1 cellular context compared by ENCODE assay signal in the genomic region with DNA sequence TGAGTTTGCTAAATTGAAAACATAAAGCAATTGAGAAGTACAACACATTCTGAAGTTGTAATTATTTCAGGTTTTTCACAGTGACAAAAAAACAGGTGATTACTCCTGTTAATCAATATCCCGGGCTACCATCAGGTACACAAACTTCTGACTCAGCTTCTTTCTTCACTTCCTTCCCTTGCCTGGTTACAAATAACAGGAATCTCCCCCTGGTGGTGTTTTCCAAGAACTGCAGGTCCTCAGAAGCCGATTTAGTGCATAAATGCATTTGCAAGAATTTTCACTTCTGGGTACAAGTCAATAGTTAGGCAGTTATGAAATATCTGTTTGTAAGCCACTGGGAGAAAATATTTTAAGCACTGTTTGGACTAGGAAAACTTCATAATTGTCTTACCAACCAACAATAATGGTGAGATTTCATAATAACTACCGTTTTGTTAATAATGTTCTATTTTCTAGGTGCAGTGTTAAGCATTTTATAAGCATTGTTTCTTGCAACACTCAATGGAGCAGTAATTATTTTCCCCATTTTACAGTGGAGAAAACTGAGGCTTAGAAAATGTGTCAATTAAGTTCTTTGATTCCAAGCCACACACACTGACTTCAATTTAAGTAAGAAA.
TF ChIP-seq lines count a peak whose summit lies in the region.

No MANE protein-coding gene starts in this region.

TF ChIP-seq in K562, 482 proteins besides CTCF, POLR2A, EP300 and RAD21 (continued from another document and continues in another):
- TF ChIP-seq, protein P1, sequence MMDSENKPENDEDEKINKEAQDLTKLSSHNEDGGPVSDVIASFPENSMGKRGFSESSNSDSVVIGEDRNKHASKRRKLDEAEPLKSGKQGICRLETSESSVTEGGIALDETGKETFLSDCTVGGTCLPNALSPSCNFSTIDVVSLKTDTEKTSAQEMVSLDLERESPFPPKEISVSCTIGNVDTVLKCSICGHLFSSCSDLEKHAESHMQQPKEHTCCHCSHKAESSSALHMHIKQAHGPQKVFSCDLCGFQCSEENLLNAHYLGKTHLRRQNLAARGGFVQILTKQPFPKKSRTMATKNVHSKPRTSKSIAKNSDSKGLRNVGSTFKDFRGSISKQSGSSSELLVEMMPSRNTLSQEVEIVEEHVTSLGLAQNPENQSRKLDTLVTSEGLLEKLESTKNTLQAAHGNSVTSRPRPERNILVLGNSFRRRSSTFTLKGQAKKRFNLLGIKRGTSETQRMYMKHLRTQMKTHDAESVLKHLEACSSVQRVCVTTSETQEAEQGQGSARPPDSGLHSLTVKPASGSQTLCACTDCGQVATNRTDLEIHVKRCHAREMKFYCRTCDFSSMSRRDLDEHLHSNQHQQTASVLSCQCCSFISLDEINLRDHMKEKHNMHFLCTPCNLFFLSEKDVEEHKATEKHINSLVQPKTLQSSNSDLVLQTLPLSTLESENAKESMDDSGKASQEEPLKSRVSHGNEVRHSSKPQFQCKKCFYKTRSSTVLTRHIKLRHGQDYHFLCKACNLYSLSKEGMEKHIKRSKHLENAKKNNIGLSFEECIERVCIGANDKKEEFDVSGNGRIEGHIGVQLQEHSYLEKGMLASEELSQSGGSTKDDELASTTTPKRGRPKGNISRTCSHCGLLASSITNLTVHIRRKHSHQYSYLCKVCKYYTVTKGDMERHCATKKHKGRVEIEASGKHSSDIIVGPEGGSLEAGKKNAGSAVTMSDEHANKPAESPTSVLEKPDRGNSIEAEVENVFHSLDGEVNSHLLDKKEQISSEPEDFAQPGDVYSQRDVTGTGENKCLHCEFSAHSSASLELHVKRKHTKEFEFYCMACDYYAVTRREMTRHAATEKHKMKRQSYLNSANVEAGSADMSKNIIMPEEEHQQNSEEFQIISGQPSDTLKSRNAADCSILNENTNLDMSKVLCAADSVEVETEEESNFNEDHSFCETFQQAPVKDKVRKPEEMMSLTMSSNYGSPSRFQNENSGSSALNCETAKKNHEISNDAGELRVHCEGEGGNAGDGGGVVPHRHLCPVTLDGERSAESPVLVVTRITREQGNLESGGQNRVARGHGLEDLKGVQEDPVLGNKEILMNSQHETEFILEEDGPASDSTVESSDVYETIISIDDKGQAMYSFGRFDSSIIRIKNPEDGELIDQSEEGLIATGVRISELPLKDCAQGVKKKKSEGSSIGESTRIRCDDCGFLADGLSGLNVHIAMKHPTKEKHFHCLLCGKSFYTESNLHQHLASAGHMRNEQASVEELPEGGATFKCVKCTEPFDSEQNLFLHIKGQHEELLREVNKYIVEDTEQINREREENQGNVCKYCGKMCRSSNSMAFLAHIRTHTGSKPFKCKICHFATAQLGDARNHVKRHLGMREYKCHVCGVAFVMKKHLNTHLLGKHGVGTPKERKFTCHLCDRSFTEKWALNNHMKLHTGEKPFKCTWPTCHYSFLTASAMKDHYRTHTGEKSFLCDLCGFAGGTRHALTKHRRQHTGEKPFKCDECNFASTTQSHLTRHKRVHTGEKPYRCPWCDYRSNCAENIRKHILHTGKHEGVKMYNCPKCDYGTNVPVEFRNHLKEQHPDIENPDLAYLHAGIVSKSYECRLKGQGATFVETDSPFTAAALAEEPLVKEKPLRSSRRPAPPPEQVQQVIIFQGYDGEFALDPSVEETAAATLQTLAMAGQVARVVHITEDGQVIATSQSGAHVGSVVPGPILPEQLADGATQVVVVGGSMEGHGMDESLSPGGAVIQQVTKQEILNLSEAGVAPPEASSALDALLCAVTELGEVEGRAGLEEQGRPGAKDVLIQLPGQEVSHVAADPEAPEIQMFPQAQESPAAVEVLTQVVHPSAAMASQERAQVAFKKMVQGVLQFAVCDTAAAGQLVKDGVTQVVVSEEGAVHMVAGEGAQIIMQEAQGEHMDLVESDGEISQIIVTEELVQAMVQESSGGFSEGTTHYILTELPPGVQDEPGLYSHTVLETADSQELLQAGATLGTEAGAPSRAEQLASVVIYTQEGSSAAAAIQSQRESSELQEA (IDR thresholded peaks at IDR 0.05; ENCODE audit: low read depth) = no peak
- TF ChIP-seq, protein P2, sequence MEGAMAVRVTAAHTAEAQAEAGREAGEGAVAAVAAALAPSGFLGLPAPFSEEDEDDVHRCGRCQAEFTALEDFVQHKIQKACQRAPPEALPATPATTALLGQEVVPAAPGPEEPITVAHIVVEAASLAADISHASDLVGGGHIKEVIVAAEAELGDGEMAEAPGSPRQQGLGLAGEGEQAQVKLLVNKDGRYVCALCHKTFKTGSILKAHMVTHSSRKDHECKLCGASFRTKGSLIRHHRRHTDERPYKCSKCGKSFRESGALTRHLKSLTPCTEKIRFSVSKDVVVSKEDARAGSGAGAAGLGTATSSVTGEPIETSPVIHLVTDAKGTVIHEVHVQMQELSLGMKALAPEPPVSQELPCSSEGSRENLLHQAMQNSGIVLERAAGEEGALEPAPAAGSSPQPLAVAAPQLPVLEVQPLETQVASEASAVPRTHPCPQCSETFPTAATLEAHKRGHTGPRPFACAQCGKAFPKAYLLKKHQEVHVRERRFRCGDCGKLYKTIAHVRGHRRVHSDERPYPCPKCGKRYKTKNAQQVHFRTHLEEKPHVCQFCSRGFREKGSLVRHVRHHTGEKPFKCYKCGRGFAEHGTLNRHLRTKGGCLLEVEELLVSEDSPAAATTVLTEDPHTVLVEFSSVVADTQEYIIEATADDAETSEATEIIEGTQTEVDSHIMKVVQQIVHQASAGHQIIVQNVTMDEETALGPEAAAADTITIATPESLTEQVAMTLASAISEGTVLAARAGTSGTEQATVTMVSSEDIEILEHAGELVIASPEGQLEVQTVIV (CRISPR knock-in tag; IDR thresholded peaks at IDR 0.05; ENCODE audit: borderline replicate concordance) = no peak
- TF ChIP-seq RNF2 (IDR thresholded peaks at IDR 0.05) (no peak), SMAD4 (CRISPR knock-in tag; conservative IDR thresholded peaks at IDR 0.05) (no peak), TCF3 (CRISPR knock-in tag; IDR thresholded peaks at IDR 0.05) (0 out of 2 replicates have a peak, but pooled peaks have one; percentile 38), MEF2A (IDR thresholded peaks at IDR 0.05; ENCODE audit: control insufficient read depth, low read depth, low read length) (no peak), ZNF253 (CRISPR knock-in tag; conservative IDR thresholded peaks at IDR 0.05) (no peak), GTF2F1 (IDR thresholded peaks at IDR 0.05; ENCODE audit: low read depth, low read length) (no peak), RFX1 (IDR thresholded peaks at IDR 0.05) (peak; percentile 51), CBFA2T3 (IDR thresholded peaks at IDR 0.05) (peak; percentile 45; the same call in 1 of the 2 replicates), ZSCAN29 (IDR thresholded peaks at IDR 0.05) (no peak), TAF9B (IDR thresholded peaks at IDR 0.05; ENCODE audit: partially characterized antibody) (peak; percentile 14), NCOR1 (IDR thresholded peaks at IDR 0.05) (peak; percentile 39), JUND (IDR thresholded peaks at IDR 0.05; ENCODE audit: borderline replicate concordance, low read depth, low read length) (peak; percentile 53; the same call in 1 of the 2 replicates), JUND (tag; IDR thresholded peaks at IDR 0.05; ENCODE audit: borderline replicate concordance, low read depth, low read length) (peak; percentile 68; the same call in 1 of the 3 replicates), NEUROD1 (IDR thresholded peaks at IDR 0.05; ENCODE audit: borderline replicate concordance, low read depth, low read length, partially characterized antibody) (no peak), POLR3G (IDR thresholded peaks at IDR 0.05; ENCODE audit: extremely low read depth, insufficient read length, insufficient replicate concordance) (no peak), BMI1 (IDR thresholded peaks at IDR 0.05; ENCODE audit: low read length) (no peak), GATAD2B (IDR thresholded peaks at IDR 0.05; ENCODE audit: borderline replicate concordance) (0 out of 2 replicates have a peak, but pooled peaks have one; percentile 28), ZNF695 (CRISPR knock-in tag; IDR thresholded peaks at IDR 0.05) (no peak), MECOM (CRISPR knock-in tag; IDR thresholded peaks at IDR 0.05) (no peak), ZNF586 (CRISPR knock-in tag; conservative IDR thresholded peaks at IDR 0.05) (no peak)
- TF ChIP-seq, protein P3, sequence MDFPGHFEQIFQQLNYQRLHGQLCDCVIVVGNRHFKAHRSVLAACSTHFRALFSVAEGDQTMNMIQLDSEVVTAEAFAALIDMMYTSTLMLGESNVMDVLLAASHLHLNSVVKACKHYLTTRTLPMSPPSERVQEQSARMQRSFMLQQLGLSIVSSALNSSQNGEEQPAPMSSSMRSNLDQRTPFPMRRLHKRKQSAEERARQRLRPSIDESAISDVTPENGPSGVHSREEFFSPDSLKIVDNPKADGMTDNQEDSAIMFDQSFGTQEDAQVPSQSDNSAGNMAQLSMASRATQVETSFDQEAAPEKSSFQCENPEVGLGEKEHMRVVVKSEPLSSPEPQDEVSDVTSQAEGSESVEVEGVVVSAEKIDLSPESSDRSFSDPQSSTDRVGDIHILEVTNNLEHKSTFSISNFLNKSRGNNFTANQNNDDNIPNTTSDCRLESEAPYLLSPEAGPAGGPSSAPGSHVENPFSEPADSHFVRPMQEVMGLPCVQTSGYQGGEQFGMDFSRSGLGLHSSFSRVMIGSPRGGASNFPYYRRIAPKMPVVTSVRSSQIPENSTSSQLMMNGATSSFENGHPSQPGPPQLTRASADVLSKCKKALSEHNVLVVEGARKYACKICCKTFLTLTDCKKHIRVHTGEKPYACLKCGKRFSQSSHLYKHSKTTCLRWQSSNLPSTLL (IDR thresholded peaks at IDR 0.05) = no peak
- TF ChIP-seq, protein P4, sequence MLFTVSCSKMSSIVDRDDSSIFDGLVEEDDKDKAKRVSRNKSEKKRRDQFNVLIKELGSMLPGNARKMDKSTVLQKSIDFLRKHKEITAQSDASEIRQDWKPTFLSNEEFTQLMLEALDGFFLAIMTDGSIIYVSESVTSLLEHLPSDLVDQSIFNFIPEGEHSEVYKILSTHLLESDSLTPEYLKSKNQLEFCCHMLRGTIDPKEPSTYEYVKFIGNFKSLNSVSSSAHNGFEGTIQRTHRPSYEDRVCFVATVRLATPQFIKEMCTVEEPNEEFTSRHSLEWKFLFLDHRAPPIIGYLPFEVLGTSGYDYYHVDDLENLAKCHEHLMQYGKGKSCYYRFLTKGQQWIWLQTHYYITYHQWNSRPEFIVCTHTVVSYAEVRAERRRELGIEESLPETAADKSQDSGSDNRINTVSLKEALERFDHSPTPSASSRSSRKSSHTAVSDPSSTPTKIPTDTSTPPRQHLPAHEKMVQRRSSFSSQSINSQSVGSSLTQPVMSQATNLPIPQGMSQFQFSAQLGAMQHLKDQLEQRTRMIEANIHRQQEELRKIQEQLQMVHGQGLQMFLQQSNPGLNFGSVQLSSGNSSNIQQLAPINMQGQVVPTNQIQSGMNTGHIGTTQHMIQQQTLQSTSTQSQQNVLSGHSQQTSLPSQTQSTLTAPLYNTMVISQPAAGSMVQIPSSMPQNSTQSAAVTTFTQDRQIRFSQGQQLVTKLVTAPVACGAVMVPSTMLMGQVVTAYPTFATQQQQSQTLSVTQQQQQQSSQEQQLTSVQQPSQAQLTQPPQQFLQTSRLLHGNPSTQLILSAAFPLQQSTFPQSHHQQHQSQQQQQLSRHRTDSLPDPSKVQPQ (CRISPR knock-in tag; IDR thresholded peaks at IDR 0.05; ENCODE audit: borderline replicate concordance) = no peak
- TF ChIP-seq, protein P5, sequence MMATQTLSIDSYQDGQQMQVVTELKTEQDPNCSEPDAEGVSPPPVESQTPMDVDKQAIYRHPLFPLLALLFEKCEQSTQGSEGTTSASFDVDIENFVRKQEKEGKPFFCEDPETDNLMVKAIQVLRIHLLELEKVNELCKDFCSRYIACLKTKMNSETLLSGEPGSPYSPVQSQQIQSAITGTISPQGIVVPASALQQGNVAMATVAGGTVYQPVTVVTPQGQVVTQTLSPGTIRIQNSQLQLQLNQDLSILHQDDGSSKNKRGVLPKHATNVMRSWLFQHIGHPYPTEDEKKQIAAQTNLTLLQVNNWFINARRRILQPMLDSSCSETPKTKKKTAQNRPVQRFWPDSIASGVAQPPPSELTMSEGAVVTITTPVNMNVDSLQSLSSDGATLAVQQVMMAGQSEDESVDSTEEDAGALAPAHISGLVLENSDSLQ (IDR thresholded peaks at IDR 0.05) = no peak
- TF ChIP-seq, protein P6, sequence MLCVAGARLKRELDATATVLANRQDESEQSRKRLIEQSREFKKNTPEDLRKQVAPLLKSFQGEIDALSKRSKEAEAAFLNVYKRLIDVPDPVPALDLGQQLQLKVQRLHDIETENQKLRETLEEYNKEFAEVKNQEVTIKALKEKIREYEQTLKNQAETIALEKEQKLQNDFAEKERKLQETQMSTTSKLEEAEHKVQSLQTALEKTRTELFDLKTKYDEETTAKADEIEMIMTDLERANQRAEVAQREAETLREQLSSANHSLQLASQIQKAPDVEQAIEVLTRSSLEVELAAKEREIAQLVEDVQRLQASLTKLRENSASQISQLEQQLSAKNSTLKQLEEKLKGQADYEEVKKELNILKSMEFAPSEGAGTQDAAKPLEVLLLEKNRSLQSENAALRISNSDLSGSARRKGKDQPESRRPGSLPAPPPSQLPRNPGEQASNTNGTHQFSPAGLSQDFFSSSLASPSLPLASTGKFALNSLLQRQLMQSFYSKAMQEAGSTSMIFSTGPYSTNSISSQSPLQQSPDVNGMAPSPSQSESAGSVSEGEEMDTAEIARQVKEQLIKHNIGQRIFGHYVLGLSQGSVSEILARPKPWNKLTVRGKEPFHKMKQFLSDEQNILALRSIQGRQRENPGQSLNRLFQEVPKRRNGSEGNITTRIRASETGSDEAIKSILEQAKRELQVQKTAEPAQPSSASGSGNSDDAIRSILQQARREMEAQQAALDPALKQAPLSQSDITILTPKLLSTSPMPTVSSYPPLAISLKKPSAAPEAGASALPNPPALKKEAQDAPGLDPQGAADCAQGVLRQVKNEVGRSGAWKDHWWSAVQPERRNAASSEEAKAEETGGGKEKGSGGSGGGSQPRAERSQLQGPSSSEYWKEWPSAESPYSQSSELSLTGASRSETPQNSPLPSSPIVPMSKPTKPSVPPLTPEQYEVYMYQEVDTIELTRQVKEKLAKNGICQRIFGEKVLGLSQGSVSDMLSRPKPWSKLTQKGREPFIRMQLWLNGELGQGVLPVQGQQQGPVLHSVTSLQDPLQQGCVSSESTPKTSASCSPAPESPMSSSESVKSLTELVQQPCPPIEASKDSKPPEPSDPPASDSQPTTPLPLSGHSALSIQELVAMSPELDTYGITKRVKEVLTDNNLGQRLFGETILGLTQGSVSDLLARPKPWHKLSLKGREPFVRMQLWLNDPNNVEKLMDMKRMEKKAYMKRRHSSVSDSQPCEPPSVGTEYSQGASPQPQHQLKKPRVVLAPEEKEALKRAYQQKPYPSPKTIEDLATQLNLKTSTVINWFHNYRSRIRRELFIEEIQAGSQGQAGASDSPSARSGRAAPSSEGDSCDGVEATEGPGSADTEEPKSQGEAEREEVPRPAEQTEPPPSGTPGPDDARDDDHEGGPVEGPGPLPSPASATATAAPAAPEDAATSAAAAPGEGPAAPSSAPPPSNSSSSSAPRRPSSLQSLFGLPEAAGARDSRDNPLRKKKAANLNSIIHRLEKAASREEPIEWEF (CRISPR knock-in tag; IDR thresholded peaks at IDR 0.05) = peak; percentile 5; the same call in 1 of the 2 replicates
- TF ChIP-seq, protein P7, sequence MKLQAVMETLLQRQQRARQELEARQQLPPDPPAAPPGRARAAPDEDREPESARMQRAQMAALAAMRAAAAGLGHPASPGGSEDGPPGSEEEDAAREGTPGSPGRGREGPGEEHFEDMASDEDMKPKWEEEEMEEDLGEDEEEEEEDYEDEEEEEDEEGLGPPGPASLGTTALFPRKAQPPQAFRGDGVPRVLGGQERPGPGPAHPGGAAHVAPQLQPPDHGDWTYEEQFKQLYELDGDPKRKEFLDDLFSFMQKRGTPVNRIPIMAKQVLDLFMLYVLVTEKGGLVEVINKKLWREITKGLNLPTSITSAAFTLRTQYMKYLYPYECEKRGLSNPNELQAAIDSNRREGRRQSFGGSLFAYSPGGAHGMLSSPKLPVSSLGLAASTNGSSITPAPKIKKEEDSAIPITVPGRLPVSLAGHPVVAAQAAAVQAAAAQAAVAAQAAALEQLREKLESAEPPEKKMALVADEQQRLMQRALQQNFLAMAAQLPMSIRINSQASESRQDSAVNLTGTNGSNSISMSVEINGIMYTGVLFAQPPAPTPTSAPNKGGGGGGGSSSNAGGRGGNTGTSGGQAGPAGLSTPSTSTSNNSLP (IDR thresholded peaks at IDR 0.05; ENCODE audit: borderline replicate concordance, low read depth, low read length) = no peak
